Comparison of ENCODE assay signal across 27 cellular contexts in the genomic region with DNA sequence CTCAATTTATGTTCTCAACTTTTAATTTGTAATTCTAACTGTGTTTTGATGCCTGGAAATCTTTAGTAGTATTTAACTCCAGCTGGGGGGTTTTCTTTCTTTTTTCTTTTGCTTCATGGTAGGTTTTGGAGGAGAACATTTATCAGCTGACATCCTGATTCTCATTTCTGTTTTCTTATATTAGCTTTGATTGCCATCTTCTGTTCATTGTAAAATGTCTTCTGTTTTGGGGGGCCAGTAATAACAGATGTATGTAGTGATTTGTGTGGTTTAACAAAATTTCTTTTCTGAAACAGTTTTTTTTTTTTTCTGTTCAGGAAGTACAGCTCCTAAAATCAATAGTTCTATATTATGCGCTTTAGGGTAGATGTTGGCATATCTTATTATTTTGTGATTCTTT.
DNase-seq lines count a peak whose midpoint lies in the region; ATAC-seq and TF ChIP-seq lines count a peak whose summit lies in the region.
"Had no signal": no experiment of that assay in that cellular context is flagged by ENCODE, and none has a peak within 500 bp of the region (broad histone marks: within the 10 kb centered on the region; RNA-seq: fewer than 3 reads in every experiment).

No MANE protein-coding gene starts in this region.

- DNase-seq in caudate nucleus (lab: John Stamatoyannopoulos, UW) (no peak), substantia nigra (lab: John Stamatoyannopoulos, UW) (no peak)
- DNase-seq in activated CD4-positive, alpha-beta T cell treated with anti-CD3 and anti-CD28 coated beads for 48 hours = no peak
- DNase-seq in CD8-positive, alpha-beta memory T cell = no peak
- DNase-seq: activated CD8-positive, alpha-beta memory T cell treated with anti-CD3 and anti-CD28 coated beads for 24 hours; activated T-cell treated with anti-CD3 and anti-CD28 coated beads, Interleukin-2, amount 50 U/mL, for 48 hours; AML-193; colonic mucosa; esophagus squamous epithelium; heart left ventricle; Karpas-422; NCI-H1092; NCI-H1930; NCI-H748 treated with DMSO at 0.1 percent for 48 hours; stimulated activated CD4-positive, alpha-beta T cell treated with anti-CD3 and anti-CD28 coated beads, Interleukin-2, amount 100 ng/mL, for 24 hours had no signal

- H3K27ac ChIP-seq in OCI-LY3 (ENCODE audit: low read length) = no peak overlapping the region
- peak overlapping the region; percentile 5 for H3K27ac ChIP-seq in caudate nucleus (ENCODE audit: low read depth, low read length)
- peak overlapping the region; percentile 98 for H3K27ac ChIP-seq in mesodermal cell (ENCODE audit: low read depth, low read length, severe bottlenecking)
- H3K27ac ChIP-seq in substantia nigra (ENCODE audit: low read depth, low read length, poor library complexity, severe bottlenecking) = peak overlapping the region; percentile 42
- no peak overlapping the region for H3K27ac ChIP-seq in CD8-positive, alpha-beta memory T cell (ENCODE audit: low read depth, low read length)
- H3K27ac ChIP-seq: ascending aorta, colonic mucosa, esophagus squamous epithelium, heart left ventricle, thoracic aorta had no signal

- H3K36me3 Mint-ChIP-seq in CD8-positive, alpha-beta memory T cell = no peaks in the 10 kb centered on the region
- H3K36me3 Mint-ChIP-seq: activated naive CD4-positive, alpha-beta T cell treated with anti-CD3 and anti-CD28 coated beads, Interleukin-2, amount 50 U/mL, for 24 hours; stimulated activated memory B cell treated with anti-CD40 and anti-IgM and Interleukin-4, amounts not matched to agents 10 μg/mL and 1 μg/mL and 100 μg/mL, for 72 hours had no signal

- H3K9ac ChIP-seq in OCI-LY3 (ENCODE audit: low read length) = no peak overlapping the region; the same call in 1 of the 2 replicates

- H3K9me3 ChIP-seq in OCI-LY3 (ENCODE audit: insufficient read depth, low read length) (no peaks in the 10 kb centered on the region), mesodermal cell (ENCODE audit: control insufficient read depth, low read length) (no peaks in the 10 kb centered on the region)
- H3K9me3 ChIP-seq in CD8-positive, alpha-beta memory T cell (ENCODE audit: low read length) = no peaks in the 10 kb centered on the region
- H3K9me3 ChIP-seq: ascending aorta, colonic mucosa, esophagus squamous epithelium, heart left ventricle, thoracic aorta had no signal

- no peaks in the 10 kb centered on the region for H3K79me2 ChIP-seq in OCI-LY3 (ENCODE audit: low read length)

- H3K4me1 ChIP-seq in OCI-LY3 (ENCODE audit: low read length) = peaks cover 8% of the 10 kb centered on the region
- peaks cover 44% of the 10 kb centered on the region for H3K4me1 ChIP-seq in mesodermal cell (ENCODE audit: control insufficient read depth, insufficient read depth, low read length, poor library complexity, severe bottlenecking)
- no peaks in the 10 kb centered on the region for H3K4me1 ChIP-seq in CD8-positive, alpha-beta memory T cell (ENCODE audit: insufficient read depth, low read length)
- H3K4me1 ChIP-seq: ascending aorta, colonic mucosa, esophagus squamous epithelium, heart left ventricle had no signal

- POLR2A ChIA-PET in CD8-positive, alpha-beta memory T cell (lab: Charles Lee) = no interaction called here

- H3K4me2 ChIP-seq in OCI-LY3 (ENCODE audit: low read length) = peak overlapping the region; percentile 48

- no CpG with 5 or more reads among the region's 1 CpG for WGBS in mesodermal cell (ENCODE audit: insufficient coverage in 2 of 2), 2 experiments

- H3K27me3 Mint-ChIP-seq in CD8-positive, alpha-beta memory T cell = peaks cover 0 to 2% of the 10 kb centered on the region in 2 donors
- H3K27me3 Mint-ChIP-seq: stimulated activated memory B cell treated with anti-CD40 and anti-IgM and Interleukin-4, amounts not matched to agents 10 μg/mL and 1 μg/mL and 100 μg/mL, for 72 hours had no signal

- peak overlapping the region; percentile 39; the same call in 1 of the 2 replicates for H2AFZ ChIP-seq in OCI-LY3 (ENCODE audit: low read depth, low read length)

- H3K27me3 ChIP-seq in OCI-LY3 (ENCODE audit: low read depth, low read length) = no peaks in the 10 kb centered on the region
- no peaks in the 10 kb centered on the region for H3K27me3 ChIP-seq in CD8-positive, alpha-beta memory T cell (ENCODE audit: insufficient read depth, low read length, poor library complexity, severe bottlenecking)
- H3K27me3 ChIP-seq: ascending aorta, colonic mucosa, esophagus squamous epithelium, heart left ventricle had no signal

- CTCF ChIA-PET in CD8-positive, alpha-beta memory T cell (lab: Charles Lee) = no interaction called here

- H3K9me3 Mint-ChIP-seq in CD8-positive, alpha-beta memory T cell = no peaks in the 10 kb centered on the region
- H3K9me3 Mint-ChIP-seq: activated naive CD4-positive, alpha-beta T cell treated with anti-CD3 and anti-CD28 coated beads, Interleukin-2, amount 50 U/mL, for 24 hours; nephron; stimulated activated memory B cell treated with anti-CD40 and anti-IgM and Interleukin-4, amounts not matched to agents 10 μg/mL and 1 μg/mL and 100 μg/mL, for 72 hours had no signal

- H3K4me3 ChIP-seq in OCI-LY3 (ENCODE audit: low read length) (peak overlapping the region; percentile 39; the same call in 1 of the 2 replicates), mesodermal cell (ENCODE audit: extremely low read depth, insufficient read depth, low read length, poor library complexity, severe bottlenecking) (no peak overlapping the region)
- no peak overlapping the region for H3K4me3 ChIP-seq in CD8-positive, alpha-beta memory T cell (ENCODE audit: low read length)
- H3K4me3 ChIP-seq: ascending aorta, colonic mucosa, esophagus squamous epithelium, heart left ventricle, thoracic aorta had no signal

- H4K20me1 ChIP-seq in OCI-LY3 (ENCODE audit: insufficient read depth, low read length) = no peaks in the 10 kb centered on the region

- no peak overlapping the region for H3K4me3 Mint-ChIP-seq in CD8-positive, alpha-beta memory T cell
- H3K4me3 Mint-ChIP-seq: activated naive CD4-positive, alpha-beta T cell treated with anti-CD3 and anti-CD28 coated beads, Interleukin-2, amount 50 U/mL, for 24 hours; nephron; stimulated activated memory B cell treated with anti-CD40 and anti-IgM and Interleukin-4, amounts not matched to agents 10 μg/mL and 1 μg/mL and 100 μg/mL, for 72 hours had no signal

- TF ChIP-seq CTCF in OCI-LY3 (IDR thresholded peaks at IDR 0.05; ENCODE audit: low read depth, low read length) = peak; percentile 57

- H3K36me3 ChIP-seq in OCI-LY3 (replicated peaks; ENCODE audit: low read depth, low read length) = no peaks in the 10 kb centered on the region
- H3K36me3 ChIP-seq in mesodermal cell (ENCODE audit: control insufficient read depth, insufficient read depth, low read length) = no peaks in the 10 kb centered on the region
- H3K36me3 ChIP-seq in CD8-positive, alpha-beta memory T cell (ENCODE audit: insufficient read depth, low read length) = no peaks in the 10 kb centered on the region
- H3K36me3 ChIP-seq: ascending aorta, colonic mucosa, esophagus squamous epithelium, heart left ventricle, thoracic aorta had no signal

- no peak for ATAC-seq in GM18870 (IDR thresholded peaks at IDR 0.05; ENCODE audit: unreplicated experiment)
- ATAC-seq: activated CD4-positive, CD25-positive, alpha-beta regulatory T cell treated with anti-CD3 and anti-CD28 coated beads, Interleukin-2, amount 50 U/mL, for 24 hours; heart left ventricle; left lobe of liver; Right ventricle myocardium inferior; stimulated activated memory B cell treated with anti-CD40 and anti-IgM and Interleukin-4, amounts not matched to agents 10 μg/mL and 1 μg/mL and 100 μg/mL, for 72 hours had no signal

- no peak overlapping the region for H3K27ac Mint-ChIP-seq in CD8-positive, alpha-beta memory T cell
- H3K27ac Mint-ChIP-seq: activated naive CD4-positive, alpha-beta T cell treated with anti-CD3 and anti-CD28 coated beads, Interleukin-2, amount 50 U/mL, for 24 hours; nephron; progenitor cell of endocrine pancreas; stimulated activated memory B cell treated with anti-CD40 and anti-IgM and Interleukin-4, amounts not matched to agents 10 μg/mL and 1 μg/mL and 100 μg/mL, for 72 hours had no signal

- no peaks in the 10 kb centered on the region for H3K4me1 Mint-ChIP-seq in CD8-positive, alpha-beta memory T cell
- H3K4me1 Mint-ChIP-seq: activated naive CD4-positive, alpha-beta T cell treated with anti-CD3 and anti-CD28 coated beads, Interleukin-2, amount 50 U/mL, for 24 hours; nephron; stimulated activated memory B cell treated with anti-CD40 and anti-IgM and Interleukin-4, amounts not matched to agents 10 μg/mL and 1 μg/mL and 100 μg/mL, for 72 hours had no signal

Comparison
In these comparisons a context has a peak if more than half of its experiments do, and no peak if none do; other contexts are left out.
1. H3K27ac ChIP-seq: peak in caudate nucleus (single experiment), mesodermal cell (single experiment) and substantia nigra (single experiment); none in OCI-LY3 (single experiment) and CD8-positive, alpha-beta memory T cell (single experiment).